1 cellular context compared by ENCODE assay signal in the genomic region with DNA sequence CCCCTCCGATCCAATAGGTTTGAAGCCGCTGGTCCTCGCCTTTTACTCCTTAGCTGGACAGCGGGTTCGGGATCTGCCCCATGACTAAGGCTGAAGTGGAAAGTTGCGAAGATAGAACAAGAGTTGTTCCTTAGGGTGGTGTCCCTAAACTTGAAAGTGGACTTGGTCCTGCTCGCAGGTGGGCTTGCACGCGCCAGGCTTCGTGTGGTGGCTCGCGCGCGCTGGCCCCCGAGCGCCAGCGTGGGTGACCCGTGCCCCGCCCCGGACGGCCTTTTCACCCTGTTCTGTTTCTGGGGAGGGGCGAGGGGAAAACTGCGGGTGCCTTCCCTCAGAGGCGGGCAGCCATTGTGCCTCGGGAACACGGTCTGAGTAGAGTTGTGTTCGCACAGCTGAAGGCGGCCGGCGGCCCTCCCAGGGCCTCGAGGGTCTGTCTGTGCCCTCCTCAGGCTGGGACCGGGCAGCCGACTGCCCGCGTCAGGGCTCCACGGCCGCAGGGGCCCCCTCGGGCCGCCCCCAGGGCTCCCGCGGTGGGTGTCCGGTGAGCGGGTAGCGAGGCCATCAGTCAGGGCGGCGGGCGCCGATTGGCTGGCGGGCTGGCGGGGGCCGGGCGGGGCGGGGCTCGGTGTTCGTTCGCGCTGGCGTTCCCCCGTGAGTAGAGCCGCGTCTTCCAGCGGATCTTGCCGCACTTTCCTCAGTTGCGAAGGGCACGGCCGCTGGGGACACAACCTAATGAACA.
TF ChIP-seq lines count a peak whose summit lies in the region.

No MANE protein-coding gene starts in this region.

TF ChIP-seq in HepG2, 621 proteins besides CTCF, POLR2A, EP300 and RAD21 (continued from another document and continues in another):
- TF ChIP-seq TBX2 (CRISPR knock-in tag; IDR thresholded peaks at IDR 0.05; ENCODE audit: borderline replicate concordance) (peak; percentile 66; the same call in 1 of the 2 replicates), ZNF160 (CRISPR knock-in tag; IDR thresholded peaks at IDR 0.05) (peak; percentile 88), ERF (CRISPR knock-in tag; IDR thresholded peaks at IDR 0.05) (peak; percentile 78), CREM (IDR thresholded peaks at IDR 0.05) (no peak), CREM (CRISPR knock-in tag; IDR thresholded peaks at IDR 0.05) (no peak), NR2C2 (CRISPR knock-in tag; IDR thresholded peaks at IDR 0.05; ENCODE audit: borderline replicate concordance) (peak; percentile 40; the same call in 1 of the 2 replicates), ZZZ3 (CRISPR knock-in tag; IDR thresholded peaks at IDR 0.05; ENCODE audit: borderline replicate concordance) (no peak), ZNF841 (CRISPR knock-in tag; IDR thresholded peaks at IDR 0.05; ENCODE audit: borderline replicate concordance) (no peak), KLF11 (CRISPR knock-in tag; IDR thresholded peaks at IDR 0.05) (0 out of 2 replicates have a peak, but pooled peaks have one; percentile 17), AKAP8 (CRISPR knock-in tag; IDR thresholded peaks at IDR 0.05) (peak; percentile 74; the same call in 1 of the 2 replicates), NKX3-1 (CRISPR knock-in tag; IDR thresholded peaks at IDR 0.05) (peak; percentile 87), ZNF563 (CRISPR knock-in tag; IDR thresholded peaks at IDR 0.05) (peak; percentile 92), ZNF775 (CRISPR knock-in tag; IDR thresholded peaks at IDR 0.05; ENCODE audit: borderline replicate concordance) (no peak), ZNF788 (CRISPR knock-in tag; IDR thresholded peaks at IDR 0.05; ENCODE audit: borderline replicate concordance) (peak; percentile 69; the same call in 1 of the 2 replicates), RFX1 (IDR thresholded peaks at IDR 0.05) (no peak), GATA4 (IDR thresholded peaks at IDR 0.05; ENCODE audit: borderline replicate concordance, low read depth) (peak; percentile 73), CBX5 (CRISPR knock-in tag; IDR thresholded peaks at IDR 0.05; ENCODE audit: borderline replicate concordance) (peak; percentile 34; the same call in 1 of the 2 replicates), ZNF256 (CRISPR knock-in tag; conservative IDR thresholded peaks at IDR 0.05) (0 out of 2 replicates have a peak, but pooled peaks have one; percentile 49), MXD3 (CRISPR knock-in tag; IDR thresholded peaks at IDR 0.05) (peak; percentile 96), RARG (CRISPR knock-in tag; IDR thresholded peaks at IDR 0.05; ENCODE audit: low read depth) (0 out of 2 replicates have a peak, but pooled peaks have one; percentile 62), RBM39 (IDR thresholded peaks at IDR 0.05; ENCODE audit: low read depth, low read length, poor library complexity, severe bottlenecking) (peak; percentile 67), MTA1 (CRISPR knock-in tag; IDR thresholded peaks at IDR 0.05; ENCODE audit: borderline replicate concordance) (peak; percentile 84; the same call in 1 of the 2 replicates), BORCS8-MEF2B (CRISPR knock-in tag; IDR thresholded peaks at IDR 0.05) (peak; percentile 88; the same call in 1 of the 2 replicates), ZNF143 (CRISPR knock-in tag; IDR thresholded peaks at IDR 0.05) (no peak), ZNF776 (CRISPR knock-in tag; IDR thresholded peaks at IDR 0.05) (peak; percentile 82; the same call in 1 of the 2 replicates), RELA (CRISPR knock-in tag; IDR thresholded peaks at IDR 0.05) (0 out of 2 replicates have a peak, but pooled peaks have one; percentile 39), FOXA3 (CRISPR knock-in tag; IDR thresholded peaks at IDR 0.05) (0 out of 2 replicates have a peak, but pooled peaks have one; percentile 36), ZNF367 (CRISPR knock-in tag; IDR thresholded peaks at IDR 0.05; ENCODE audit: borderline replicate concordance) (peak; percentile 38; the same call in 1 of the 2 replicates), LBX2 (CRISPR knock-in tag; IDR thresholded peaks at IDR 0.05; ENCODE audit: borderline replicate concordance) (peak; percentile 94; the same call in 1 of the 2 replicates), NCOA2 (CRISPR knock-in tag; IDR thresholded peaks at IDR 0.05) (peak; percentile 21; the same call in 1 of the 2 replicates), ZSCAN9 (CRISPR knock-in tag; IDR thresholded peaks at IDR 0.05; ENCODE audit: borderline replicate concordance) (peak; percentile 60; the same call in 1 of the 2 replicates), ZNF274 (CRISPR knock-in tag; IDR thresholded peaks at IDR 0.05) (peak; percentile 97), MED1 (CRISPR knock-in tag; IDR thresholded peaks at IDR 0.05) (peak; percentile 76), ZNF574 (CRISPR knock-in tag; IDR thresholded peaks at IDR 0.05) (peak; percentile 72), HNRNPLL (IDR thresholded peaks at IDR 0.05; ENCODE audit: low read depth, low read length, poor library complexity, severe bottlenecking) (peak; percentile 58), TIGD3 (CRISPR knock-in tag; IDR thresholded peaks at IDR 0.05; ENCODE audit: borderline replicate concordance) (peak; percentile 80; the same call in 1 of the 2 replicates), KLF6 (CRISPR knock-in tag; IDR thresholded peaks at IDR 0.05) (peak; percentile 86; the same call in 1 of the 2 replicates)
- TF ChIP-seq, protein P1, sequence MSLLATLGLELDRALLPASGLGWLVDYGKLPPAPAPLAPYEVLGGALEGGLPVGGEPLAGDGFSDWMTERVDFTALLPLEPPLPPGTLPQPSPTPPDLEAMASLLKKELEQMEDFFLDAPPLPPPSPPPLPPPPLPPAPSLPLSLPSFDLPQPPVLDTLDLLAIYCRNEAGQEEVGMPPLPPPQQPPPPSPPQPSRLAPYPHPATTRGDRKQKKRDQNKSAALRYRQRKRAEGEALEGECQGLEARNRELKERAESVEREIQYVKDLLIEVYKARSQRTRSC (CRISPR knock-in tag; IDR thresholded peaks at IDR 0.05; ENCODE audit: low read depth) = peak; percentile 32; the same call in 1 of the 2 replicates
- TF ChIP-seq, protein P2, sequence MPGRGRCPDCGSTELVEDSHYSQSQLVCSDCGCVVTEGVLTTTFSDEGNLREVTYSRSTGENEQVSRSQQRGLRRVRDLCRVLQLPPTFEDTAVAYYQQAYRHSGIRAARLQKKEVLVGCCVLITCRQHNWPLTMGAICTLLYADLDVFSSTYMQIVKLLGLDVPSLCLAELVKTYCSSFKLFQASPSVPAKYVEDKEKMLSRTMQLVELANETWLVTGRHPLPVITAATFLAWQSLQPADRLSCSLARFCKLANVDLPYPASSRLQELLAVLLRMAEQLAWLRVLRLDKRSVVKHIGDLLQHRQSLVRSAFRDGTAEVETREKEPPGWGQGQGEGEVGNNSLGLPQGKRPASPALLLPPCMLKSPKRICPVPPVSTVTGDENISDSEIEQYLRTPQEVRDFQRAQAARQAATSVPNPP (CRISPR knock-in tag; IDR thresholded peaks at IDR 0.05) = peak; percentile 56; the same call in 1 of the 2 replicates
- TF ChIP-seq, protein P3, sequence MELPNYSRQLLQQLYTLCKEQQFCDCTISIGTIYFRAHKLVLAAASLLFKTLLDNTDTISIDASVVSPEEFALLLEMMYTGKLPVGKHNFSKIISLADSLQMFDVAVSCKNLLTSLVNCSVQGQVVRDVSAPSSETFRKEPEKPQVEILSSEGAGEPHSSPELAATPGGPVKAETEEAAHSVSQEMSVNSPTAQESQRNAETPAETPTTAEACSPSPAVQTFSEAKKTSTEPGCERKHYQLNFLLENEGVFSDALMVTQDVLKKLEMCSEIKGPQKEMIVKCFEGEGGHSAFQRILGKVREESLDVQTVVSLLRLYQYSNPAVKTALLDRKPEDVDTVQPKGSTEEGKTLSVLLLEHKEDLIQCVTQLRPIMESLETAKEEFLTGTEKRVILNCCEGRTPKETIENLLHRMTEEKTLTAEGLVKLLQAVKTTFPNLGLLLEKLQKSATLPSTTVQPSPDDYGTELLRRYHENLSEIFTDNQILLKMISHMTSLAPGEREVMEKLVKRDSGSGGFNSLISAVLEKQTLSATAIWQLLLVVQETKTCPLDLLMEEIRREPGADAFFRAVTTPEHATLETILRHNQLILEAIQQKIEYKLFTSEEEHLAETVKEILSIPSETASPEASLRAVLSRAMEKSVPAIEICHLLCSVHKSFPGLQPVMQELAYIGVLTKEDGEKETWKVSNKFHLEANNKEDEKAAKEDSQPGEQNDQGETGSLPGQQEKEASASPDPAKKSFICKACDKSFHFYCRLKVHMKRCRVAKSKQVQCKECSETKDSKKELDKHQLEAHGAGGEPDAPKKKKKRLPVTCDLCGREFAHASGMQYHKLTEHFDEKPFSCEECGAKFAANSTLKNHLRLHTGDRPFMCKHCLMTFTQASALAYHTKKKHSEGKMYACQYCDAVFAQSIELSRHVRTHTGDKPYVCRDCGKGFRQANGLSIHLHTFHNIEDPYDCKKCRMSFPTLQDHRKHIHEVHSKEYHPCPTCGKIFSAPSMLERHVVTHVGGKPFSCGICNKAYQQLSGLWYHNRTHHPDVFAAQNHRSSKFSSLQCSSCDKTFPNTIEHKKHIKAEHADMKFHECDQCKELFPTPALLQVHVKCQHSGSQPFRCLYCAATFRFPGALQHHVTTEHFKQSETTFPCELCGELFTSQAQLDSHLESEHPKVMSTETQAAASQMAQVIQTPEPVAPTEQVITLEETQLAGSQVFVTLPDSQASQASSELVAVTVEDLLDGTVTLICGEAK (IDR thresholded peaks at IDR 0.05) = no peak
- TF ChIP-seq, protein P3 (CRISPR knock-in tag; IDR thresholded peaks at IDR 0.05) = peak; percentile 86; the same call in 1 of the 2 replicates
